In genomic region chr3:183159319-183159718, GRCh38 we compare ENCODE assay signal across 2 cellular contexts.
TF ChIP-seq lines count a peak whose summit lies in the region.

No MANE protein-coding gene starts in this region.

TF ChIP-seq in SK-N-SH treated with all-trans-retinoic acid at 6 μM for 48 hours, 23 proteins besides CTCF, POLR2A, EP300 and RAD21 (continued from another document):
- TF ChIP-seq TSHZ2 (CRISPR knock-in tag; IDR thresholded peaks at IDR 0.05) (no peak), POU6F1 (CRISPR knock-in tag; IDR thresholded peaks at IDR 0.05; ENCODE audit: borderline replicate concordance, low read depth) (no peak), CREB5 (CRISPR knock-in tag; IDR thresholded peaks at IDR 0.05; ENCODE audit: low read depth) (no peak), ZNF70 (CRISPR knock-in tag; IDR thresholded peaks at IDR 0.05) (no peak), GLIS3 (CRISPR knock-in tag; IDR thresholded peaks at IDR 0.05) (no peak), PPARA (CRISPR knock-in tag; IDR thresholded peaks at IDR 0.05; ENCODE audit: borderline replicate concordance) (no peak), CSRNP3 (CRISPR knock-in tag; IDR thresholded peaks at IDR 0.05) (no peak), ZNF565 (CRISPR knock-in tag; conservative IDR thresholded peaks at IDR 0.05; ENCODE audit: low read depth) (no peak), RARB (CRISPR knock-in tag; IDR thresholded peaks at IDR 0.05) (no peak), PATZ1 (CRISPR knock-in tag; IDR thresholded peaks at IDR 0.05; ENCODE audit: borderline replicate concordance) (no peak), OSR1 (CRISPR knock-in tag; IDR thresholded peaks at IDR 0.05) (no peak), ARNTL (CRISPR knock-in tag; IDR thresholded peaks at IDR 0.05; ENCODE audit: borderline replicate concordance, low read depth) (no peak), ISL1 (CRISPR knock-in tag; IDR thresholded peaks at IDR 0.05) (no peak), ZFP30 (CRISPR knock-in tag; IDR thresholded peaks at IDR 0.05) (no peak), SNAI2 (CRISPR knock-in tag; IDR thresholded peaks at IDR 0.05) (no peak), CSDC2 (CRISPR knock-in tag; IDR thresholded peaks at IDR 0.05) (no peak), ZC3H10 (CRISPR knock-in tag; IDR thresholded peaks at IDR 0.05) (no peak), ZFP3 (CRISPR knock-in tag; IDR thresholded peaks at IDR 0.05) (no peak)
TF ChIP-seq in SK-N-SH treated with all-trans-retinoic acid at 6 μM for 48 hours: peak in this region for 0.

TF ChIP-seq in SK-N-SH, 30 proteins besides CTCF, POLR2A, EP300 and RAD21 (continued from another document):
- TF ChIP-seq GABPA (IDR thresholded peaks at IDR 0.05; ENCODE audit: low read depth) (no peak), ZBTB33 (IDR thresholded peaks at IDR 0.05; ENCODE audit: borderline replicate concordance, low read depth) (no peak), USF2 (IDR thresholded peaks at IDR 0.05; ENCODE audit: borderline replicate concordance, low read depth, low read length) (no peak), TAF1 (IDR thresholded peaks at IDR 0.05; ENCODE audit: borderline replicate concordance, low read depth, low read length) (no peak), NRF1 (IDR thresholded peaks at IDR 0.05; ENCODE audit: low read depth, low read length) (no peak), TEAD4 (IDR thresholded peaks at IDR 0.05; ENCODE audit: borderline replicate concordance, insufficient read depth) (no peak), POLR2AphosphoS5 (IDR thresholded peaks at IDR 0.05; ENCODE audit: low read depth, low read length) (no peak), YY1 (IDR thresholded peaks at IDR 0.05; ENCODE audit: low read depth) (no peak), REST (IDR thresholded peaks at IDR 0.05; ENCODE audit: low read depth, low read length) (no peak), RFX5 (IDR thresholded peaks at IDR 0.05; ENCODE audit: low read length) (no peak), SIN3A (IDR thresholded peaks at IDR 0.05; ENCODE audit: borderline replicate concordance, low read depth, low read length) (no peak), SMC3 (IDR thresholded peaks at IDR 0.05; ENCODE audit: low read depth, low read length) (no peak), RXRA (IDR thresholded peaks at IDR 0.05; ENCODE audit: borderline replicate concordance, low read depth) (no peak), USF1 (IDR thresholded peaks at IDR 0.05; ENCODE audit: borderline replicate concordance, low read depth) (no peak)
